ENCODE assay signal across 27 cellular contexts in the genomic region with DNA sequence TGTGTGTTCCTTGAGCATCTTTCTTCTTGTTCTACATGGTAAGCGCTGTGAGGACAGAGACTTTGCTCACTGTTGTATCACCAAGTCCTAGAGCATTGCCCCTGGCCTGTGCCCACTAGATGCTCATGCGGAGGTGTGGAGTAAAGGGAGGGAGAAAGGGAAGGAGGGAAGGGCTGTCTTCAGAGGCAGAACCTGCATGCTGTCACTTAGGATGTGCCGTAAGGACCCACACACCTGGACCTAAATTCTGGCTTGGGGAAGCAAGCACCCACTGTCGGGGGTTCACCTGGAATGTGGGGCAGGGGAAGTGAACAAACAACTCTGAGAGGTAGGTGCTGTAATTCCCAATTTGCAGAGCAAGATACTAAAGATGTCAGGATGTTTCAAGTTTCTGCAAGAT.
"Had no signal": no experiment of that assay in that cellular context is flagged by ENCODE, and none has a peak within 500 bp of the region (broad histone marks: within the 10 kb centered on the region; RNA-seq: fewer than 3 reads in every experiment).

No MANE protein-coding gene starts in this region.

- H3K9me3 Mint-ChIP-seq: activated CD8-positive, alpha-beta T cell treated with anti-CD3 and anti-CD28 coated beads for 36 hours; activated naive CD4-positive, alpha-beta T cell treated with anti-CD3 and anti-CD28 coated beads, Interleukin-2, amount 50 U/mL, for 72 hours; activated naive CD8-positive, alpha-beta T cell treated with anti-CD3 and anti-CD28 coated beads, Interleukin-2, amount 10 ng/mL, durations not matched to agents 7 days and 5 days; activated T-cell treated with anti-CD3 and anti-CD28 coated beads, Interleukin-2, amount 50 U/mL, for 4 hours; activated T-helper 17 cell treated with anti-CD3 and anti-CD28 coated beads, Interleukin-2, amount 50 U/mL, for 72 hours; brain; central memory CD8-positive, alpha-beta T cell; dendritic cell treated with granulocyte-macrophage colony-stimulating factor and Interleukin-4, amounts not matched to agents 40 ng/mL and 50 ng/mL, for 4 days; endodermal cell; WTC11 had no signal

- DNase-seq: activated CD4-positive, alpha-beta T cell treated with anti-CD3 and anti-CD28 coated beads for 48 hours; activated CD4-positive, alpha-beta T cell treated with anti-CD3 and anti-CD28 coated beads, Interleukin-2, amount 50 U/mL, for 1 hour; activated CD4-positive, alpha-beta T cell treated with anti-CD3 and anti-CD28 coated beads, Interleukin-2, amount 50 U/mL, for 48 hours; activated CD8-positive, alpha-beta memory T cell treated with anti-CD3 and anti-CD28 coated beads for 24 hours; activated CD8-positive, alpha-beta T cell treated with anti-CD3 and anti-CD28 coated beads for 36 hours; activated effector memory CD4-positive, alpha-beta T cell treated with Interleukin-2 at 50 U/mL for 16 hours; activated gamma-delta T cell treated with Interleukin-2 at 50 U/mL for 16 hours; activated naive CD4-positive, alpha-beta T cell treated with Interleukin-2 at 50 U/mL for 16 hours; activated T-cell treated with anti-CD3 and anti-CD28 coated beads, Interleukin-2, amount 50 U/mL, for 4 hours; effector memory CD4-positive, alpha-beta T cell; endodermal cell; foreskin fibroblast; T-helper 2 cell had no signal

- H3K27ac ChIP-seq: ascending aorta, breast epithelium, cardiac muscle cell, coronary artery, dorsolateral prefrontal cortex had no signal

- H3K4me3 Mint-ChIP-seq: activated CD8-positive, alpha-beta T cell treated with anti-CD3 and anti-CD28 coated beads for 36 hours; activated naive CD8-positive, alpha-beta T cell treated with anti-CD3 and anti-CD28 coated beads, Interleukin-2, amount 10 ng/mL, durations not matched to agents 7 days and 5 days; activated T-cell treated with anti-CD3 and anti-CD28 coated beads, Interleukin-2, amount 50 U/mL, for 4 hours; activated T-helper 17 cell treated with anti-CD3 and anti-CD28 coated beads, Interleukin-2, amount 50 U/mL, for 72 hours; brain; central memory CD8-positive, alpha-beta T cell; dendritic cell treated with granulocyte-macrophage colony-stimulating factor and Interleukin-4, amounts not matched to agents 40 ng/mL and 50 ng/mL, for 4 days; endodermal cell; WTC11 had no signal

- H3K36me3 ChIP-seq: ascending aorta, breast epithelium, cardiac muscle cell had no signal

- H3K4me3 ChIP-seq: ascending aorta, breast epithelium, cardiac muscle cell, coronary artery, dorsolateral prefrontal cortex had no signal

- H3K36me3 Mint-ChIP-seq: activated naive CD4-positive, alpha-beta T cell treated with anti-CD3 and anti-CD28 coated beads, Interleukin-2, amount 50 U/mL, for 72 hours; activated naive CD8-positive, alpha-beta T cell treated with anti-CD3 and anti-CD28 coated beads, Interleukin-2, amount 10 ng/mL, durations not matched to agents 7 days and 5 days; brain; WTC11 had no signal

- H3K27me3 Mint-ChIP-seq: activated CD8-positive, alpha-beta T cell treated with anti-CD3 and anti-CD28 coated beads for 36 hours; activated T-helper 17 cell treated with anti-CD3 and anti-CD28 coated beads, Interleukin-2, amount 50 U/mL, for 72 hours; central memory CD8-positive, alpha-beta T cell had no signal

- ATAC-seq: activated CD8-positive, alpha-beta T cell treated with anti-CD3 and anti-CD28 coated beads for 36 hours; activated naive CD4-positive, alpha-beta T cell treated with anti-CD3 and anti-CD28 coated beads, Interleukin-2, amount 50 U/mL, for 72 hours; activated T-cell treated with anti-CD3 and anti-CD28 coated beads, Interleukin-2, amount 50 U/mL, for 4 hours; activated T-helper 17 cell treated with anti-CD3 and anti-CD28 coated beads, Interleukin-2, amount 50 U/mL, for 72 hours; esophagus mucosa; WTC11 had no signal

- H3K27ac Mint-ChIP-seq: activated CD8-positive, alpha-beta T cell treated with anti-CD3 and anti-CD28 coated beads for 36 hours; activated naive CD4-positive, alpha-beta T cell treated with anti-CD3 and anti-CD28 coated beads, Interleukin-2, amount 50 U/mL, for 72 hours; activated naive CD8-positive, alpha-beta T cell treated with anti-CD3 and anti-CD28 coated beads, Interleukin-2, amount 10 ng/mL, durations not matched to agents 7 days and 5 days; activated T-helper 17 cell treated with anti-CD3 and anti-CD28 coated beads, Interleukin-2, amount 50 U/mL, for 72 hours; dendritic cell treated with granulocyte-macrophage colony-stimulating factor and Interleukin-4, amounts not matched to agents 40 ng/mL and 50 ng/mL, for 4 days; endodermal cell; WTC11 had no signal

- FAIRE-seq: frontal cortex had no signal

- H3K9me3 ChIP-seq: ascending aorta, breast epithelium had no signal

- H3K27me3 ChIP-seq: ascending aorta, breast epithelium, cardiac muscle cell, dorsolateral prefrontal cortex had no signal

- H3K4me1 Mint-ChIP-seq: activated naive CD8-positive, alpha-beta T cell treated with anti-CD3 and anti-CD28 coated beads, Interleukin-2, amount 10 ng/mL, durations not matched to agents 7 days and 5 days; activated T-helper 17 cell treated with anti-CD3 and anti-CD28 coated beads, Interleukin-2, amount 50 U/mL, for 72 hours; central memory CD8-positive, alpha-beta T cell; endodermal cell had no signal

- H3K4me1 ChIP-seq: ascending aorta, breast epithelium had no signal
